1 cellular context compared by ENCODE assay signal in the genomic region with DNA sequence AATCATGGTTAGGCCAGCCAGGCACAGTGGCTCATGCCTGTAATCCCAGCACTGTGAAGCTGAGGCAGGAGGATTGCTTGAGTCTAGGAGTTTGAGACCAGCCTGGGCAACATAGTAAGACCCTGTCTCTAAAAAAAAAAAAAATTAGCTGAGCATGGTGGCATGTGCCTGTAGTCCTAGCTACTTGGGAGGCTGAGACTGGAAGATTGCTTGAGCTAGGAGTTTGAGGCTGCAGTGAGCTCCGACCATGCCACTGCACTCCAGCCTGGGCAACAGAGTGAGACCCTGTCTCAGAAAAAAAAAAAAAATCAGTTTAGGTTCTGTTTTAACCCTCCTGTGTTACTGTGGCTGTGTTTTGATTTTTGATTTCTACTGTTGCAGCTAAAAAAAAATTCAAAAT. TPM values are rescaled to one million over a fixed set of nuclear protein-coding genes. Genes with fewer than 3 reads are reported as not detected.
"Had no signal": no experiment of that assay in that cellular context is flagged by ENCODE, and none has a peak within 500 bp of the region (broad histone marks: within the 10 kb centered on the region; RNA-seq: fewer than 3 reads in every experiment).

No MANE protein-coding gene starts in this region.

RNA-seq across cellular contexts. Expression of a gene that starts 8.3 kb away (rescaled TPM):
- total RNA-seq: ascending aorta had no signal
